In genomic region chr5:95403996-95404395, GRCh38 we compare ENCODE assay signal across 26 cellular contexts.
DNase-seq lines count a peak whose midpoint lies in the region; ATAC-seq, FAIRE-seq and TF ChIP-seq lines count a peak whose summit lies in the region.
"Had no signal": no experiment of that assay in that cellular context is flagged by ENCODE, and none has a peak within 500 bp of the region (broad histone marks: within the 10 kb centered on the region; RNA-seq: fewer than 3 reads in every experiment).

No MANE protein-coding gene starts in this region.

- no peak overlapping the region for H3K4me3 ChIP-seq in fibroblast of mammary gland (ENCODE audit: control insufficient read depth, low read depth, low read length)
- H3K4me3 ChIP-seq: BLaER1, body of pancreas, stomach, upper lobe of left lung had no signal

- DNase-seq in SIG-M5 treated with dmso at 0.1 percent for 504 hours (lab: John Stamatoyannopoulos, UW; ENCODE audit: unreplicated experiment) (peak; percentile 5), SIG-M5 (lab: John Stamatoyannopoulos, UW) (no peak), fibroblast of mammary gland (ENCODE audit: low read depth) (peak; percentile 31), urothelium cell line (ENCODE audit: low spot score) (peak; percentile 25), NCI-H69 (lab: John Stamatoyannopoulos, UW) (no peak)
- DNase-seq: activated B cell treated with CpG ODN at 0.5 μM for 24 hours; activated CD8-positive, alpha-beta memory T cell treated with anti-CD3 and anti-CD28 coated beads for 24 hours; body of pancreas; H9; KBM-7; NCI-H1048; NCI-H2029 treated with DMSO at 0.1 percent for 48 hours; NCI-H510A; SHP77; small intestine; stimulated activated CD4-positive, alpha-beta T cell treated with anti-CD3 and anti-CD28 coated beads, Interleukin-4, amount 100 ng/mL, for 1 hour; stomach; T-helper 2 cell; upper lobe of left lung had no signal

- no peak for FAIRE-seq in urothelium cell line (lab: Jason Lieb, UNC)
- FAIRE-seq: A204.1, GM12891, small intestine had no signal

- peak; percentile 59 for ATAC-seq in SK-N-SH treated with all-trans-retinoic acid at 6 μM for 48 hours
- ATAC-seq in GM18907 (IDR thresholded peaks at IDR 0.05; ENCODE audit: unreplicated experiment) = no peak
- no peak for ATAC-seq in HG03280 (IDR thresholded peaks at IDR 0.05; ENCODE audit: unreplicated experiment)
- ATAC-seq: body of pancreas, left lobe of liver had no signal

- peak; percentile 4 for TF ChIP-seq CTCF in fibroblast of mammary gland (conservative IDR thresholded peaks at IDR 0.05; ENCODE audit: control insufficient read depth, insufficient read depth, low read depth, low read length)

TF ChIP-seq in SK-N-SH treated with all-trans-retinoic acid at 6 μM for 48 hours, 23 proteins besides CTCF, POLR2A, EP300 and RAD21:
- TF ChIP-seq ARNTL (CRISPR knock-in tag; IDR thresholded peaks at IDR 0.05; ENCODE audit: borderline replicate concordance, low read depth) (no peak), ZNF8 (CRISPR knock-in tag; IDR thresholded peaks at IDR 0.05) (no peak), PPARA (CRISPR knock-in tag; IDR thresholded peaks at IDR 0.05; ENCODE audit: borderline replicate concordance) (no peak), ZNF565 (CRISPR knock-in tag; conservative IDR thresholded peaks at IDR 0.05; ENCODE audit: low read depth) (no peak), SNAI2 (CRISPR knock-in tag; IDR thresholded peaks at IDR 0.05) (no peak), CSDC2 (CRISPR knock-in tag; IDR thresholded peaks at IDR 0.05) (no peak), TCF4 (CRISPR knock-in tag; IDR thresholded peaks at IDR 0.05; ENCODE audit: borderline replicate concordance) (no peak)
- TF ChIP-seq, protein P1, sequence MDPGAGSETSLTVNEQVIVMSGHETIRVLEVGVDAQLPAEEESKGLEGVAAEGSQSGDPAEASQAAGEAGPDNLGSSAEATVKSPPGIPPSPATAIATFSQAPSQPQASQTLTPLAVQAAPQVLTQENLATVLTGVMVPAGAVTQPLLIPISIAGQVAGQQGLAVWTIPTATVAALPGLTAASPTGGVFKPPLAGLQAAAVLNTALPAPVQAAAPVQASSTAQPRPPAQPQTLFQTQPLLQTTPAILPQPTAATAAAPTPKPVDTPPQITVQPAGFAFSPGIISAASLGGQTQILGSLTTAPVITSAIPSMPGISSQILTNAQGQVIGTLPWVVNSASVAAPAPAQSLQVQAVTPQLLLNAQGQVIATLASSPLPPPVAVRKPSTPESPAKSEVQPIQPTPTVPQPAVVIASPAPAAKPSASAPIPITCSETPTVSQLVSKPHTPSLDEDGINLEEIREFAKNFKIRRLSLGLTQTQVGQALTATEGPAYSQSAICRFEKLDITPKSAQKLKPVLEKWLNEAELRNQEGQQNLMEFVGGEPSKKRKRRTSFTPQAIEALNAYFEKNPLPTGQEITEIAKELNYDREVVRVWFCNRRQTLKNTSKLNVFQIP (CRISPR knock-in tag; IDR thresholded peaks at IDR 0.05; ENCODE audit: borderline replicate concordance, low read depth) = no peak
TF ChIP-seq in SK-N-SH treated with all-trans-retinoic acid at 6 μM for 48 hours: peak in this region for 0.

Comparison
In these comparisons a context has a peak if more than half of its experiments do, and no peak if none do; other contexts are left out.
1. DNase-seq: peak in SIG-M5 treated with dmso at 0.1 percent for 504 hours (single experiment), fibroblast of mammary gland (single experiment) and urothelium cell line (single experiment); none in SIG-M5 (single experiment) and NCI-H69 (single experiment).